8 cellular contexts compared by ENCODE assay signal in genomic region chr10:89250814-89251416, GRCh38. TPM values are rescaled to one million over a fixed set of nuclear protein-coding genes. Genes with fewer than 3 reads are reported as not detected.
DNase-seq lines count a peak whose midpoint lies in the region; ATAC-seq and TF ChIP-seq lines count a peak whose summit lies in the region.

No MANE protein-coding gene starts in this region.

- H3K4me3 Mint-ChIP-seq in natural killer cell treated with Interleukin-12 subunit alpha and Interleukin-12 subunit beta and Interleukin-15 and Interleukin-18, amount 100 ng/mL, for 72 hours: peak overlapping the region; percentile 95

- no peak for ATAC-seq in natural killer cell treated with Interleukin-12 subunit alpha and Interleukin-12 subunit beta and Interleukin-15 and Interleukin-18, amount 100 ng/mL, for 72 hours
- ATAC-seq in GM18907 (IDR thresholded peaks at IDR 0.05; ENCODE audit: unreplicated experiment): no peak

- H3K27ac ChIP-seq in cingulate gyrus (ENCODE audit: low read depth, low read length): peak overlapping the region; percentile 91

- in situ Hi-C loops in GM13976 (cut with MboI; ENCODE audit: low sequenced_read_pairs, unreplicated experiment) (no loop called here), G401 (cut with HindIII; ENCODE audit: low sequenced_read_pairs) (no loop called here)

- TF ChIP-seq CTCF in GM13976 (IDR thresholded peaks at IDR 0.05; ENCODE audit: borderline replicate concordance, control extremely low read depth, extremely low read depth, insufficient read depth, missing control alignments): no peak

- H3K27me3 Mint-ChIP-seq in natural killer cell treated with Interleukin-12 subunit alpha and Interleukin-12 subunit beta and Interleukin-15 and Interleukin-18, amount 100 ng/mL, for 72 hours: peaks cover 4 to 8% of the 10 kb centered on the region in 2 donors

- peak overlapping the region in 1 of 2 donors; percentile 77 for H3K27ac Mint-ChIP-seq in natural killer cell treated with Interleukin-12 subunit alpha and Interleukin-12 subunit beta and Interleukin-15 and Interleukin-18, amount 100 ng/mL, for 72 hours

- H3K36me3 Mint-ChIP-seq in natural killer cell treated with Interleukin-12 subunit alpha and Interleukin-12 subunit beta and Interleukin-15 and Interleukin-18, amount 100 ng/mL, for 72 hours: peaks cover 10% of the 10 kb centered on the region

- peaks cover 19 to 25% of the 10 kb centered on the region in 2 donors for H3K4me1 Mint-ChIP-seq in natural killer cell treated with Interleukin-12 subunit alpha and Interleukin-12 subunit beta and Interleukin-15 and Interleukin-18, amount 100 ng/mL, for 72 hours (ENCODE audit: low read depth in 2 of 2)

- DNase-seq in GM13976 (ENCODE audit: low spot score) (peak; percentile 22), NAMALWA (ENCODE audit: low spot score) (peak; percentile 25), AG08396 (ENCODE audit: low spot score) (no peak), HUDEP-2 (lab: John Stamatoyannopoulos, UW; ENCODE audit: unreplicated experiment in 76 of 76) (no peak), G401 (ENCODE audit: low spot score) (no peak)
- DNase-seq in natural killer cell treated with Interleukin-12 subunit alpha and Interleukin-12 subunit beta and Interleukin-15 and Interleukin-18, amount 100 ng/mL, for 72 hours (ENCODE audit: low spot score): no peak

- no peaks in the 10 kb centered on the region for H3K9me3 Mint-ChIP-seq in natural killer cell treated with Interleukin-12 subunit alpha and Interleukin-12 subunit beta and Interleukin-15 and Interleukin-18, amount 100 ng/mL, for 72 hours

RNA-seq across cellular contexts. Expression of gene LIPA, which starts 0.7 kb away (rescaled TPM):
- 10 to 100 TPM; 13.0 to 24.8 TPM for total RNA-seq in natural killer cell treated with Interleukin-12 subunit alpha and Interleukin-12 subunit beta and Interleukin-15 and Interleukin-18, amount 100 ng/mL, for 72 hours
- 23.0 and 32.1 TPM in 2 replicates for total RNA-seq in G401 (2014; rRNA removed; shearing (Covaris generic))

RNA-seq across cellular contexts. Expression of gene CH25H, which starts 43.8 kb away (rescaled TPM):
- total RNA-seq in natural killer cell treated with Interleukin-12 subunit alpha and Interleukin-12 subunit beta and Interleukin-15 and Interleukin-18, amount 100 ng/mL, for 72 hours: not detected
- not detected in 2 replicates for total RNA-seq in G401 (2014; rRNA removed; shearing (Covaris generic))

RNA-seq across cellular contexts. Expression of gene IFIT2, which starts 50.9 kb away (rescaled TPM):
- total RNA-seq in natural killer cell treated with Interleukin-12 subunit alpha and Interleukin-12 subunit beta and Interleukin-15 and Interleukin-18, amount 100 ng/mL, for 72 hours: 1 to 10 TPM; 1.5 to 1.7 TPM
- 0.80 and 1.1 TPM in 2 replicates for total RNA-seq in G401 (2014; rRNA removed; shearing (Covaris generic))

Comparison
In these comparisons a context has a peak if more than half of its experiments do, and no peak if none do; other contexts are left out.
1. DNase-seq: peak in GM13976 (single experiment) and NAMALWA (single experiment); none in natural killer cell treated with Interleukin-12 subunit alpha and Interleukin-12 subunit beta and Interleukin-15 and Interleukin-18, amount 100 ng/mL, for 72 hours (single experiment), AG08396 (single experiment), HUDEP-2 (0 of 76) and G401 (single experiment).